In genomic region chr1:9615316-9616063, GRCh38 we compare ENCODE assay signal across 8 cellular contexts. TPM values are rescaled to one million over a fixed set of nuclear protein-coding genes. Genes with fewer than 3 reads are reported as not detected.
A peak's percentile ranks its signal among the peaks of the same experiment; 100 is the strongest.
DNase-seq lines count a peak whose midpoint lies in the region; ATAC-seq and TF ChIP-seq lines count a peak whose summit lies in the region.

No MANE protein-coding gene starts in this region.

- intact Hi-C loops in aorta (cut with DNase I), result no loop called here

- POLR2A ChIA-PET in GM10248 (lab: Yijun Ruan, JAX), result no interaction called here

- ATAC-seq in aorta (ENCODE audit: low FRiP score) (peak; percentile 44), GM18511 (IDR thresholded peaks at IDR 0.05; ENCODE audit: unreplicated experiment) (no peak)

- no peaks in the 10 kb centered on the region for H3K9me3 ChIP-seq in aorta (ENCODE audit: control insufficient read depth, low read length)

- WGBS in aorta, 2 donors, result 48 to 49% methylated on average over 16 of the region's 16 CpGs

- DNase-seq in GM10248 (ENCODE audit: extremely low spot score), result peak; percentile 83
- peak; percentile 30 for DNase-seq in activated CD4-positive, alpha-beta T cell treated with anti-CD3 and anti-CD28 coated beads for 1 hour
- peak; percentile 29 for DNase-seq in effector CD8-positive, alpha-beta T cell (lab: John Stamatoyannopoulos, UW)
- peak; percentile 48 for DNase-seq in myocyte (ENCODE audit: low read depth)
- peak; percentile 60 to 77 for DNase-seq in aorta
- no peak for DNase-seq in mucosa of gallbladder (ENCODE audit: low spot score)

- TF ChIP-seq CTCF in GM10248 (IDR thresholded peaks at IDR 0.05; ENCODE audit: control extremely low read depth, extremely low read depth, low read depth, missing control alignments), result peak; percentile 86
- peak; percentile 39 for TF ChIP-seq CTCF in LNCAP (IDR thresholded peaks at IDR 0.05)

- H3K4me1 ChIP-seq in aorta (ENCODE audit: control insufficient read depth in 1 of 2, insufficient read depth in 2 of 2, low read length in 2 of 2), result no peaks in the 10 kb centered on the region

- H3K27me3 ChIP-seq in aorta (ENCODE audit: control insufficient read depth in 1 of 2, insufficient read depth in 2 of 2, low read length in 1 of 2), result no peaks in the 10 kb centered on the region

- H3K36me3 ChIP-seq in aorta (ENCODE audit: control insufficient read depth in 1 of 2, insufficient read depth in 2 of 2, low read length in 1 of 2), result no peaks in the 10 kb centered on the region

- CTCF ChIA-PET in GM10248 (lab: Yijun Ruan, JAX), result interaction anchor here (0.7 to 4.5 kb wide), 39 partner anchors 8 to 301 kb away, joined by 3 to 37 read pairs (median 5); partner anchors contain the start of genes PIK3CD and TMEM201

- no peak overlapping the region for H3K27ac ChIP-seq in aorta (ENCODE audit: low read depth in 1 of 2, low read length in 2 of 2)

- no peak overlapping the region for H3K4me3 ChIP-seq in aorta (ENCODE audit: low read length in 2 of 2)

RNA-seq across cellular contexts. Expression of gene TMEM201, which starts 26.8 kb away (rescaled TPM):
- total RNA-seq in myocyte (7.1 and 9.7 TPM in 2 replicates), aorta (1 to 10 TPM; 5.1 to 9.4 TPM), mucosa of gallbladder (8.8 TPM)
- 7.8 TPM for polyA plus RNA-seq in myocyte (2012)
- 1 to 10 TPM; 1.1 to 3.5 TPM for polyA plus RNA-seq in aorta

RNA-seq across cellular contexts. Expression of gene PIK3CD, which starts 36.0 kb away (rescaled TPM):
- total RNA-seq in myocyte (7.0 and 7.4 TPM in 2 replicates), aorta (10 to 100 TPM; 13.3 to 21.0 TPM), mucosa of gallbladder (17.6 TPM)
- polyA plus RNA-seq in myocyte (2012), result 8.0 TPM
- polyA plus RNA-seq in aorta, result 10 to 100 TPM in 1 of 2 donors, 1 to 10 TPM in 1; 5.2 to 10.1 TPM
